In the genomic region with DNA sequence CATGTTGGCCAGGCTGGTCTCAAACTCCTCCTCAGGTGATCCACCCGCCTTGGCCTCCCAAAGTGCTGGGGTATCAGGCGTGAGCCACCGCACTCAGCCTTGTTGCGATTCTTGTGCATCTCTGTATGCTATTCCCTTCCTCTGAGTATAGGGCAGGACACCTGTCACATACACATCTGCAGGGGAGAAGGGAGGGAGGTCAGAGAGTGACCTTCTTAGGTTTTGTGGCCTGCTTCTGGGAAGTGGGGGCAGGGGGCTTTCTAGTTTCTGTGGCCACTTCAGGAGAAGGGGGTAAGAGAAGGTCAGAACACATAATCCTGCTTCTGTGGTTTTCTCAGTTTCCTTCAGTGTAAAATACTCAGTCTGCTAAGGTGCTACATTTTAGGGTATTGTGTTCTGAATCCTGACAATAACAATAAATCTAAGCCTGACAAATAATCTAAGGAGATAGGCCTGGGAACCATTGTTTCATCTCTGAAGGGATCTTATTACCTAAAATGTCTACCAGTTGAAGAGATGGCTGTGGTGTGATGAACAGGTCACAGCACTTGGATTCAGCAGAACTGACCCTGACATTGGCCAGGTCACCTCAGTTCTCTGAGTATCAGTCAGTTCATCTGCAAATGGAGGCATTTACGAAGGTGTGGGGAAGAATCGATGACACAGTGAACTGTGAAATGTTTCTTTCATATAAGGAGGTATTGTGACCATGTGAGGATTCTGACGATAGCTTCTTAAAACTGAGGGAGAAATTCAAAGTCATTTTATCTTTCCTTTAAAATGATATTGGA, we compare ENCODE assay signal across 17 cellular contexts.
DNase-seq lines count a peak whose midpoint lies in the region; ATAC-seq, FAIRE-seq and TF ChIP-seq lines count a peak whose summit lies in the region.
"Had no signal": no experiment of that assay in that cellular context is flagged by ENCODE, and none has a peak within 500 bp of the region (broad histone marks: within the 10 kb centered on the region; RNA-seq: fewer than 3 reads in every experiment).

No MANE protein-coding gene starts in this region.

- H3K4me1 Mint-ChIP-seq in activated CD8-positive, alpha-beta T cell treated with anti-CD3 and anti-CD28 coated beads for 36 hours (ENCODE audit: low read depth) = peaks cover 17% of the 10 kb centered on the region
- H3K4me1 Mint-ChIP-seq in activated CD8-positive, alpha-beta T cell treated with anti-CD3 and anti-CD28 coated beads, Interleukin-2, amount 10 ng/mL, durations not matched to agents 7 days and 5 days (ENCODE audit: low read depth) = peaks cover 5% of the 10 kb centered on the region
- H3K4me1 Mint-ChIP-seq in progenitor cell of endocrine pancreas (ENCODE audit: low read depth) = peaks cover 9% of the 10 kb centered on the region

- no peaks in the 10 kb centered on the region for H3K36me3 Mint-ChIP-seq in activated CD8-positive, alpha-beta T cell treated with anti-CD3 and anti-CD28 coated beads for 36 hours (ENCODE audit: low read depth)
- no peaks in the 10 kb centered on the region for H3K36me3 Mint-ChIP-seq in activated CD8-positive, alpha-beta T cell treated with anti-CD3 and anti-CD28 coated beads, Interleukin-2, amount 10 ng/mL, durations not matched to agents 7 days and 5 days (ENCODE audit: low read depth)
- H3K36me3 Mint-ChIP-seq in progenitor cell of endocrine pancreas (ENCODE audit: insufficient read depth) = peaks cover 1% of the 10 kb centered on the region

- H3K27me3 Mint-ChIP-seq in activated CD8-positive, alpha-beta T cell treated with anti-CD3 and anti-CD28 coated beads for 36 hours = no peaks in the 10 kb centered on the region
- no peaks in the 10 kb centered on the region for H3K27me3 Mint-ChIP-seq in activated CD8-positive, alpha-beta T cell treated with anti-CD3 and anti-CD28 coated beads, Interleukin-2, amount 10 ng/mL, durations not matched to agents 7 days and 5 days (ENCODE audit: low read depth)
- no peaks in the 10 kb centered on the region for H3K27me3 Mint-ChIP-seq in progenitor cell of endocrine pancreas
- H3K27me3 Mint-ChIP-seq: CD8-positive, alpha-beta memory T cell had no signal

- POLR2A ChIA-PET in activated CD8-positive, alpha-beta T cell treated with anti-CD3 and anti-CD28 coated beads for 36 hours (lab: Charles Lee) = no interaction called here
- POLR2A ChIA-PET in activated CD8-positive, alpha-beta T cell treated with anti-CD3 and anti-CD28 coated beads, Interleukin-2, amount 10 ng/mL, durations not matched to agents 7 days and 5 days (lab: Charles Lee) = no interaction called here

- no peaks in the 10 kb centered on the region for H3K4me1 ChIP-seq in MM.1S (ENCODE audit: low read length)
- H3K4me1 ChIP-seq: BLaER1, Caco-2 had no signal

- peak; percentile 17 for FAIRE-seq in islet of Langerhans (lab: Jason Lieb, UNC)
- FAIRE-seq: K562 had no signal

- no peak overlapping the region for H2AFZ ChIP-seq in MM.1S (ENCODE audit: low read length)

- H3K79me2 ChIP-seq in MM.1S (ENCODE audit: low read length) = no peaks in the 10 kb centered on the region

- no peak overlapping the region for H3K4me3 Mint-ChIP-seq in activated CD8-positive, alpha-beta T cell treated with anti-CD3 and anti-CD28 coated beads for 36 hours
- no peak overlapping the region for H3K4me3 Mint-ChIP-seq in activated CD8-positive, alpha-beta T cell treated with anti-CD3 and anti-CD28 coated beads, Interleukin-2, amount 10 ng/mL, durations not matched to agents 7 days and 5 days
- H3K4me3 Mint-ChIP-seq in progenitor cell of endocrine pancreas (ENCODE audit: low read depth) = no peak overlapping the region
- H3K4me3 Mint-ChIP-seq: CD8-positive, alpha-beta memory T cell; H9 had no signal

- no peaks in the 10 kb centered on the region for H3K9me3 ChIP-seq in MM.1S (replicated peaks; ENCODE audit: insufficient read depth, low read length)
- H3K9me3 ChIP-seq: BLaER1, Caco-2 had no signal

- no peaks in the 10 kb centered on the region for H3F3A ChIP-seq in MM.1S (ENCODE audit: insufficient read depth, low read length)

- no peaks in the 10 kb centered on the region for H3K9me3 Mint-ChIP-seq in activated CD8-positive, alpha-beta T cell treated with anti-CD3 and anti-CD28 coated beads for 36 hours
- no peaks in the 10 kb centered on the region for H3K9me3 Mint-ChIP-seq in activated CD8-positive, alpha-beta T cell treated with anti-CD3 and anti-CD28 coated beads, Interleukin-2, amount 10 ng/mL, durations not matched to agents 7 days and 5 days (ENCODE audit: insufficient read depth)
- no peaks in the 10 kb centered on the region for H3K9me3 Mint-ChIP-seq in progenitor cell of endocrine pancreas (ENCODE audit: low read depth)
- H3K9me3 Mint-ChIP-seq: CD8-positive, alpha-beta memory T cell; H9 had no signal

- no peak overlapping the region for H3K4me3 ChIP-seq in MM.1S (ENCODE audit: low read length)
- H3K4me3 ChIP-seq: BLaER1, K562 had no signal

- no peak overlapping the region for H3K9ac ChIP-seq in MM.1S (ENCODE audit: low read length)
- H3K9ac ChIP-seq: BLaER1 had no signal

- no peaks in the 10 kb centered on the region for H3K36me3 ChIP-seq in MM.1S (replicated peaks; ENCODE audit: insufficient read depth, low read length)
- H3K36me3 ChIP-seq: BLaER1 had no signal

- no peaks in the 10 kb centered on the region for H4K20me1 ChIP-seq in MM.1S (ENCODE audit: insufficient read depth, low read length)
- H4K20me1 ChIP-seq: BLaER1 had no signal

- TF ChIP-seq CTCF in activated CD8-positive, alpha-beta T cell treated with anti-CD3 and anti-CD28 coated beads for 36 hours (IDR thresholded peaks at IDR 0.05) = no peak
- TF ChIP-seq CTCF in MM.1S (IDR thresholded peaks at IDR 0.05; ENCODE audit: low read length) = no peak
- no peak for TF ChIP-seq CTCF in progenitor cell of endocrine pancreas (IDR thresholded peaks at IDR 0.05; ENCODE audit: unreplicated experiment)
- TF ChIP-seq CTCF in GM20000 (IDR thresholded peaks at IDR 0.05; ENCODE audit: extremely low read depth, missing control alignments) = no peak

- peak; percentile 12 for DNase-seq in activated CD8-positive, alpha-beta T cell treated with anti-CD3 and anti-CD28 coated beads for 36 hours
- no peak for DNase-seq in activated CD8-positive, alpha-beta T cell treated with anti-CD3 and anti-CD28 coated beads, Interleukin-2, amount 10 ng/mL, durations not matched to agents 7 days and 5 days
- peak; percentile 18 for DNase-seq in MM.1S
- no peak for DNase-seq in progenitor cell of endocrine pancreas (ENCODE audit: low spot score, unreplicated experiment)
- DNase-seq in GM20000 (ENCODE audit: low spot score) = no peak
- DNase-seq in NCI-H2081 treated with DMSO at 0.1 percent for 48 hours (lab: John Stamatoyannopoulos, UW) = no peak
- DNase-seq: Caco-2; CD8-positive, alpha-beta memory T cell; DND-41; GDM1; GOT3; H9 had no signal

- CTCF ChIA-PET in activated CD8-positive, alpha-beta T cell treated with anti-CD3 and anti-CD28 coated beads for 36 hours (lab: Charles Lee) = interaction anchor here (1.8 kb wide), 1 partner anchor 162 kb away, joined by 6 read pairs; no protein-coding TSS in a partner anchor
- CTCF ChIA-PET in activated CD8-positive, alpha-beta T cell treated with anti-CD3 and anti-CD28 coated beads, Interleukin-2, amount 10 ng/mL, durations not matched to agents 7 days and 5 days (lab: Charles Lee) = no interaction called here

- H3K9me2 ChIP-seq in MM.1S (replicated peaks; ENCODE audit: insufficient read depth, low read length) = no peaks in the 10 kb centered on the region

- no peaks in the 10 kb centered on the region for H3K27me3 ChIP-seq in MM.1S (replicated peaks; ENCODE audit: insufficient read depth, low read length)
- H3K27me3 ChIP-seq: BLaER1 had no signal

- H3K27ac Mint-ChIP-seq in activated CD8-positive, alpha-beta T cell treated with anti-CD3 and anti-CD28 coated beads for 36 hours = no peak overlapping the region
- H3K27ac Mint-ChIP-seq in activated CD8-positive, alpha-beta T cell treated with anti-CD3 and anti-CD28 coated beads, Interleukin-2, amount 10 ng/mL, durations not matched to agents 7 days and 5 days = no peak overlapping the region
- peak overlapping the region; percentile 33 for H3K27ac Mint-ChIP-seq in progenitor cell of endocrine pancreas

- H3K27ac ChIP-seq in MM.1S (ENCODE audit: low read length) = no peak overlapping the region
- H3K27ac ChIP-seq: 22Rv1, BLaER1 had no signal

- no peak overlapping the region for H3K4me2 ChIP-seq in MM.1S (ENCODE audit: low read depth, low read length)
- H3K4me2 ChIP-seq: BLaER1 had no signal

- ATAC-seq in activated CD8-positive, alpha-beta T cell treated with anti-CD3 and anti-CD28 coated beads for 36 hours = no peak
- ATAC-seq in activated CD8-positive, alpha-beta T cell treated with anti-CD3 and anti-CD28 coated beads, Interleukin-2, amount 10 ng/mL, durations not matched to agents 7 days and 5 days = no peak
- ATAC-seq in HG03196 (IDR thresholded peaks at IDR 0.05; ENCODE audit: unreplicated experiment) = no peak
- ATAC-seq: K562 had no signal

- intact Hi-C loops in activated CD8-positive, alpha-beta T cell treated with anti-CD3 and anti-CD28 coated beads for 36 hours (cut with micrococcal nuclease) = no loop called here

Comparison
In these comparisons a context has a peak if more than half of its experiments do, and no peak if none do; other contexts are left out.
1. DNase-seq: peak in activated CD8-positive, alpha-beta T cell treated with anti-CD3 and anti-CD28 coated beads for 36 hours (single experiment) and MM.1S (single experiment); none in activated CD8-positive, alpha-beta T cell treated with anti-CD3 and anti-CD28 coated beads, Interleukin-2, amount 10 ng/mL, durations not matched to agents 7 days and 5 days (single experiment), progenitor cell of endocrine pancreas (single experiment), GM20000 (single experiment) and NCI-H2081 treated with DMSO at 0.1 percent for 48 hours (single experiment).